In the genomic region with DNA sequence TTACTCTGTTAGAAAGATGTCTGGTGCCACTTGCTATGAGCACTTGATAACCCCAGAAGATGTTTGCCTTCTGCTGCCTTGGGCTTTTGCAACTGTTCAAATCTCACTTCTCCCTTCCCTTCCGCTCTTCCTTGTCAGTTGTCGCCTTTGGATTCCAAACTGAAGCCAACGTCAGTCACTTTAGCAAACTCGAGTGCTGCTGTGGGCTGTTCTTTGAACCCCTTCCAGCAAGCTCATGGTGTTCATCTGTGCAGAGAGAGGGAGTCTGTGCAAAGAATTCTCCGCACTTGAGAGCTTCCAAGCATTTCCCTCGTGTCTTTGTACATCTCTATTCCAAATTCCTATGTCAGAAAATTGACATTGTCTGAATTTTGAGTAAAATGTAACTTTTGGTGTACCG, we compare ENCODE assay signal across 17 cellular contexts.
"Had no signal": no experiment of that assay in that cellular context is flagged by ENCODE, and none has a peak within 500 bp of the region (broad histone marks: within the 10 kb centered on the region; RNA-seq: fewer than 3 reads in every experiment).

No MANE protein-coding gene starts in this region.

- H3K36me3 ChIP-seq: cardiac muscle cell, tibial nerve had no signal

- H3K4me3 Mint-ChIP-seq: activated naive CD4-positive, alpha-beta T cell treated with anti-CD3 and anti-CD28 coated beads for 36 hours; activated naive CD8-positive, alpha-beta T cell treated with anti-CD3 and anti-CD28 coated beads, Interleukin-2, amount 10 ng/mL, durations not matched to agents 7 days and 5 days; T-helper 1 cell treated with Interleukin-12 subunit alpha and Interleukin-12 subunit beta and Interleukin-4 antibody, amounts not matched to agents 30 μg/mL and 1 μg/mL, for 36 hours; WTC11 had no signal

- H3K9ac ChIP-seq: parathyroid adenoma had no signal

- DNase-seq: activated CD4-positive, alpha-beta T cell treated with anti-CD3 and anti-CD28 coated beads for 4 hours; activated CD4-positive, alpha-beta T cell treated with anti-CD3 and anti-CD28 coated beads, Interleukin-2, amount 50 U/mL, for 48 hours; activated naive CD4-positive, alpha-beta T cell treated with anti-CD3 and anti-CD28 coated beads for 36 hours; activated naive CD8-positive, alpha-beta T cell treated with anti-CD3 and anti-CD28 coated beads, Interleukin-2, amount 10 ng/mL, durations not matched to agents 7 days and 5 days; activated T-cell treated with anti-CD3 and anti-CD28 coated beads, Interleukin-2, amount 50 U/mL, for 48 hours; amniotic stem cell; foreskin fibroblast; midbrain; nucleus accumbens; stimulated activated CD4-positive, alpha-beta T cell treated with anti-CD3 and anti-CD28 coated beads, Interleukin-4, amount 100 ng/mL, for 24 hours; stimulated activated naive CD8-positive, alpha-beta T cell treated with anti-CD3 and anti-CD28 coated beads, Interleukin-15, Interleukin-2, amounts not matched to agents 100 U/mL and 50 U/mL, for 24 hours; T1000 had no signal

- H3K27me3 ChIP-seq: cardiac muscle cell, tibial nerve had no signal

- H3K27me3 Mint-ChIP-seq: activated naive CD8-positive, alpha-beta T cell treated with anti-CD3 and anti-CD28 coated beads, Interleukin-2, amount 10 ng/mL, durations not matched to agents 7 days and 5 days had no signal

- H2AFZ ChIP-seq: parathyroid adenoma had no signal

- H3K27ac Mint-ChIP-seq: activated naive CD4-positive, alpha-beta T cell treated with anti-CD3 and anti-CD28 coated beads for 36 hours; activated naive CD8-positive, alpha-beta T cell treated with anti-CD3 and anti-CD28 coated beads, Interleukin-2, amount 10 ng/mL, durations not matched to agents 7 days and 5 days; T-helper 1 cell treated with Interleukin-12 subunit alpha and Interleukin-12 subunit beta and Interleukin-4 antibody, amounts not matched to agents 30 μg/mL and 1 μg/mL, for 36 hours; WTC11 had no signal

- H3K27ac ChIP-seq: cardiac muscle cell, parathyroid adenoma, tibial nerve had no signal

- H3K79me2 ChIP-seq: parathyroid adenoma had no signal

- ATAC-seq: stimulated activated naive CD8-positive, alpha-beta T cell treated with anti-CD3 and anti-CD28 coated beads, Interleukin-15, Interleukin-2, amounts not matched to agents 100 U/mL and 50 U/mL, for 24 hours; WTC11 had no signal

- H3K4me1 Mint-ChIP-seq: activated naive CD8-positive, alpha-beta T cell treated with anti-CD3 and anti-CD28 coated beads, Interleukin-2, amount 10 ng/mL, durations not matched to agents 7 days and 5 days; WTC11 had no signal

- H3K4me1 ChIP-seq: parathyroid adenoma, tibial nerve had no signal

- H3K36me3 Mint-ChIP-seq: activated naive CD8-positive, alpha-beta T cell treated with anti-CD3 and anti-CD28 coated beads, Interleukin-2, amount 10 ng/mL, durations not matched to agents 7 days and 5 days had no signal

- H3K4me3 ChIP-seq: cardiac muscle cell, tibial nerve had no signal
